ENCODE assay signal across 8 cellular contexts in genomic region chr1:38028105-38028591, GRCh38. TPM values are rescaled to one million over a fixed set of nuclear protein-coding genes. Genes with fewer than 3 reads are reported as not detected.
DNase-seq lines count a peak whose midpoint lies in the region; ATAC-seq and TF ChIP-seq lines count a peak whose summit lies in the region.

No MANE protein-coding gene starts in this region.

- H3K4me3 Mint-ChIP-seq in brain: no peak overlapping the region
- peak overlapping the region; percentile 32 for H3K4me3 Mint-ChIP-seq in stimulated activated naive CD8-positive, alpha-beta T cell treated with anti-CD3 and anti-CD28 coated beads, Interleukin-15, Interleukin-2, amounts not matched to agents 100 ng/mL and 50 ng/mL, for 24 hours

- TF ChIP-seq CTCF in KMS-11 (conservative IDR thresholded peaks at IDR 0.05; ENCODE audit: low read depth, low read length) (no peak), brain (conservative IDR thresholded peaks at IDR 0.05) (no peak)

- H3K4me3 ChIP-seq in KMS-11 (IDR thresholded peaks at IDR 0.05; ENCODE audit: insufficient read depth, low read depth, low read length): peak overlapping the region; percentile 16
- no peak overlapping the region for H3K4me3 ChIP-seq in Karpas-422 (ENCODE audit: low read length)

- no peaks in the 10 kb centered on the region for H3K9me3 ChIP-seq in Karpas-422 (ENCODE audit: low read length)

- H3K27ac ChIP-seq in KMS-11 (peak overlapping the region; percentile 76), Karpas-422 (ENCODE audit: low read length) (no peak overlapping the region)

- peaks cover 19% of the 10 kb centered on the region for H3K36me3 Mint-ChIP-seq in brain
- H3K36me3 Mint-ChIP-seq in stimulated activated naive CD8-positive, alpha-beta T cell treated with anti-CD3 and anti-CD28 coated beads, Interleukin-15, Interleukin-2, amounts not matched to agents 100 ng/mL and 50 ng/mL, for 24 hours (ENCODE audit: low read depth): peaks cover 31% of the 10 kb centered on the region

- H3K4me2 ChIP-seq in KMS-11: peak overlapping the region; percentile 98
- no peak overlapping the region for H3K4me2 ChIP-seq in Karpas-422 (ENCODE audit: low read depth, low read length, poor library complexity, severe bottlenecking)

- H3K9me2 ChIP-seq in Karpas-422 (replicated peaks; ENCODE audit: insufficient read depth, low read length): no peaks in the 10 kb centered on the region

- DNase-seq in NCI-H748 (lab: John Stamatoyannopoulos, UW; ENCODE audit: unreplicated experiment) (no peak), Karpas-422 (no peak), hepatic stellate cell (ENCODE audit: low spot score) (no peak)

- H3K4me1 ChIP-seq in KMS-11 (ENCODE audit: low read depth, poor library complexity, severe bottlenecking) (peaks cover 64% of the 10 kb centered on the region), Karpas-422 (ENCODE audit: low read length) (peaks cover 11% of the 10 kb centered on the region)

- H3K9me3 Mint-ChIP-seq in brain: no peaks in the 10 kb centered on the region
- no peaks in the 10 kb centered on the region for H3K9me3 Mint-ChIP-seq in stimulated activated naive CD8-positive, alpha-beta T cell treated with anti-CD3 and anti-CD28 coated beads, Interleukin-15, Interleukin-2, amounts not matched to agents 100 ng/mL and 50 ng/mL, for 24 hours

- H4K20me1 ChIP-seq in KMS-11 (ENCODE audit: insufficient read depth): no peaks in the 10 kb centered on the region
- 0 out of 2 replicates have a peak, but pooled peaks cover 12% of the 10 kb centered on the region for H4K20me1 ChIP-seq in Karpas-422 (ENCODE audit: insufficient read depth, low read depth, low read length)

- peak overlapping the region in 4 of 5 experiments; percentile 62 to 91 (median 91) for H3K27ac Mint-ChIP-seq in brain
- peak overlapping the region; percentile 91 for H3K27ac Mint-ChIP-seq in stimulated activated naive CD8-positive, alpha-beta T cell treated with anti-CD3 and anti-CD28 coated beads, Interleukin-15, Interleukin-2, amounts not matched to agents 100 ng/mL and 50 ng/mL, for 24 hours

- no peaks in the 10 kb centered on the region for H3K27me3 ChIP-seq in KMS-11 (ENCODE audit: insufficient read depth, low read depth)
- H3K27me3 ChIP-seq in Karpas-422 (ENCODE audit: low read length): no peaks in the 10 kb centered on the region

- H3K36me3 ChIP-seq in KMS-11 (ENCODE audit: insufficient read depth) (no peaks in the 10 kb centered on the region), Karpas-422 (ENCODE audit: insufficient read depth, low read length) (peaks cover 10% of the 10 kb centered on the region)

- ATAC-seq in GM18511 (IDR thresholded peaks at IDR 0.05; ENCODE audit: unreplicated experiment): peak; percentile 81
- peak; percentile 65 for ATAC-seq in GM21717 (IDR thresholded peaks at IDR 0.05; ENCODE audit: unreplicated experiment)

- H3K27me3 Mint-ChIP-seq in brain: no peaks in the 10 kb centered on the region
- H3K27me3 Mint-ChIP-seq in stimulated activated naive CD8-positive, alpha-beta T cell treated with anti-CD3 and anti-CD28 coated beads, Interleukin-15, Interleukin-2, amounts not matched to agents 100 ng/mL and 50 ng/mL, for 24 hours: no peaks in the 10 kb centered on the region

- H3K9ac ChIP-seq in KMS-11: peak overlapping the region; percentile 25; the same call in 1 of the 2 replicates
- H3K9ac ChIP-seq in Karpas-422 (ENCODE audit: low read length): no peak overlapping the region

- H2AFZ ChIP-seq in KMS-11 (ENCODE audit: low read depth) (no peak overlapping the region), Karpas-422 (ENCODE audit: low read length) (no peak overlapping the region)

- H3K79me2 ChIP-seq in KMS-11 (ENCODE audit: insufficient read depth, low read depth) (no peaks in the 10 kb centered on the region), Karpas-422 (ENCODE audit: low read length) (no peaks in the 10 kb centered on the region)

- H3K4me1 Mint-ChIP-seq in brain: peaks cover 54% of the 10 kb centered on the region
- H3K4me1 Mint-ChIP-seq in stimulated activated naive CD8-positive, alpha-beta T cell treated with anti-CD3 and anti-CD28 coated beads, Interleukin-15, Interleukin-2, amounts not matched to agents 100 ng/mL and 50 ng/mL, for 24 hours (ENCODE audit: low read depth): peaks cover 66% of the 10 kb centered on the region

RNA-seq across cellular contexts. Expression of gene UTP11, which starts 15.6 kb away (rescaled TPM):
- 29.6 TPM for polyA plus RNA-seq in brain (ENCODE audit: insufficient read depth, low read depth, low replicate concordance)
- total RNA-seq in Karpas-422 (2014; rRNA removed; shearing (Covaris generic); ENCODE audit: low replicate concordance): 27.3 and 31.1 TPM in 2 replicates

RNA-seq across cellular contexts. Expression of gene POU3F1, which starts 18.4 kb away (rescaled TPM):
- polyA plus RNA-seq in brain (ENCODE audit: insufficient read depth, low read depth, low replicate concordance): 0.81 TPM
- 0.07 TPM in 1 of 2 replicates, not detected in the other for total RNA-seq in Karpas-422 (2014; rRNA removed; shearing (Covaris generic); ENCODE audit: low replicate concordance)

RNA-seq across cellular contexts. Expression of gene FHL3, which starts 22.8 kb away (rescaled TPM):
- polyA plus RNA-seq in brain (ENCODE audit: insufficient read depth, low read depth, low replicate concordance): 12.8 TPM
- total RNA-seq in Karpas-422 (2014; rRNA removed; shearing (Covaris generic); ENCODE audit: low replicate concordance): 4.6 and 10.7 TPM in 2 replicates

RNA-seq across cellular contexts. Expression of gene SF3A3, which starts 38.3 kb away (rescaled TPM):
- 88.2 TPM for polyA plus RNA-seq in brain (ENCODE audit: insufficient read depth, low read depth, low replicate concordance)
- 56.8 and 124 TPM in 2 replicates for total RNA-seq in Karpas-422 (2014; rRNA removed; shearing (Covaris generic); ENCODE audit: low replicate concordance)
